12 cellular contexts compared by ENCODE assay signal in genomic region chrX:154544885-154545284, GRCh38. TPM values are rescaled to one million over a fixed set of nuclear protein-coding genes. Genes with fewer than 3 reads are reported as not detected.
DNase-seq lines count a peak whose midpoint lies in the region; ATAC-seq and TF ChIP-seq lines count a peak whose summit lies in the region.
"Had no signal": no experiment of that assay in that cellular context is flagged by ENCODE, and none has a peak within 500 bp of the region (broad histone marks: within the 10 kb centered on the region; RNA-seq: fewer than 3 reads in every experiment).

No MANE protein-coding gene starts in this region.

- H3K4me3 Mint-ChIP-seq in activated CD4-positive, alpha-beta T cell treated with anti-CD3 and anti-CD28 coated beads, Interleukin-2, amount 10 ng/mL, durations not matched to agents 7 days and 5 days, result no peak overlapping the region
- H3K4me3 Mint-ChIP-seq in chondrocyte (ENCODE audit: unreplicated experiment), result peak overlapping the region; percentile 10
- peak overlapping the region; percentile 99 for H3K4me3 Mint-ChIP-seq in stimulated activated effector memory CD8-positive, alpha-beta T cell treated with anti-CD3 and anti-CD28 coated beads, Interleukin-12 subunit alpha, Interleukin-12 subunit beta, amount 100 ng/mL, for 72 hours

- POLR2A ChIA-PET in activated CD4-positive, alpha-beta T cell treated with anti-CD3 and anti-CD28 coated beads, Interleukin-2, amount 10 ng/mL, durations not matched to agents 7 days and 5 days (lab: Charles Lee), result interaction anchor here (0.6 kb wide), 1 partner anchor 32 kb away, joined by 3 read pairs; no protein-coding TSS in a partner anchor
- POLR2A ChIA-PET in OCI-LY7 (lab: Charles Lee), result interaction anchor here (0.6 kb wide), 1 partner anchor 29 kb away, joined by 4 read pairs; the partner anchor contains the start of gene FAM3A

- DNase-seq in activated CD4-positive, alpha-beta T cell treated with anti-CD3 and anti-CD28 coated beads, Interleukin-2, amount 10 ng/mL, durations not matched to agents 7 days and 5 days, result no peak
- DNase-seq in activated CD4-positive, alpha-beta T cell treated with anti-CD3 and anti-CD28 coated beads for 4 hours, result no peak
- DNase-seq in OCI-LY7 (ENCODE audit: low spot score) (no peak), chondrocyte (ENCODE audit: low spot score) (no peak), sigmoid colon (no peak), AG20443 (ENCODE audit: low spot score) (no peak)
- no peak for DNase-seq in stimulated activated effector memory CD8-positive, alpha-beta T cell treated with anti-CD3 and anti-CD28 coated beads, Interleukin-12 subunit alpha, Interleukin-12 subunit beta, amount 100 ng/mL, for 72 hours (ENCODE audit: low spot score in 2 of 2)
- DNase-seq: esophagus squamous epithelium, NCI-H446 had no signal

- H3K4me1 ChIP-seq in OCI-LY7 (ENCODE audit: insufficient read depth, low read length, poor library complexity, severe bottlenecking) (peaks cover 16% of the 10 kb centered on the region), sigmoid colon (peaks cover 0 to 29% (median 21%) of the 10 kb centered on the region in 4 donors)

- no peak overlapping the region for H3K27ac ChIP-seq in OCI-LY7 (ENCODE audit: low read depth, low read length, poor library complexity, severe bottlenecking)
- H3K27ac ChIP-seq in sigmoid colon, result no peak overlapping the region
- H3K27ac ChIP-seq: right atrium auricular region had no signal

- no peaks in the 10 kb centered on the region for H3K27me3 ChIP-seq in sigmoid colon
- H3K27me3 ChIP-seq: esophagus squamous epithelium, right atrium auricular region had no signal

- H3K4me3 ChIP-seq in OCI-LY7 (ENCODE audit: low read depth, low read length, poor library complexity, severe bottlenecking) (no peak overlapping the region), sigmoid colon (no peak overlapping the region)
- H3K4me3 ChIP-seq: esophagus squamous epithelium, right atrium auricular region had no signal

- peaks cover 36% of the 10 kb centered on the region for H3K4me1 Mint-ChIP-seq in activated CD4-positive, alpha-beta T cell treated with anti-CD3 and anti-CD28 coated beads, Interleukin-2, amount 10 ng/mL, durations not matched to agents 7 days and 5 days
- peaks cover 53% of the 10 kb centered on the region for H3K4me1 Mint-ChIP-seq in chondrocyte (ENCODE audit: low read depth)
- H3K4me1 Mint-ChIP-seq in stimulated activated effector memory CD8-positive, alpha-beta T cell treated with anti-CD3 and anti-CD28 coated beads, Interleukin-12 subunit alpha, Interleukin-12 subunit beta, amount 100 ng/mL, for 72 hours, result peaks cover 42% of the 10 kb centered on the region

- H3K9me2 ChIP-seq in OCI-LY7 (ENCODE audit: insufficient read depth, low read length), result no peaks in the 10 kb centered on the region

- H3K36me3 Mint-ChIP-seq in activated CD4-positive, alpha-beta T cell treated with anti-CD3 and anti-CD28 coated beads, Interleukin-2, amount 10 ng/mL, durations not matched to agents 7 days and 5 days (ENCODE audit: low read depth), result peaks cover 19% of the 10 kb centered on the region
- H3K36me3 Mint-ChIP-seq in chondrocyte (ENCODE audit: low read depth), result peaks cover 2% of the 10 kb centered on the region
- peaks cover 80% of the 10 kb centered on the region for H3K36me3 Mint-ChIP-seq in stimulated activated effector memory CD8-positive, alpha-beta T cell treated with anti-CD3 and anti-CD28 coated beads, Interleukin-12 subunit alpha, Interleukin-12 subunit beta, amount 100 ng/mL, for 72 hours

- no peak overlapping the region for H2AFZ ChIP-seq in OCI-LY7 (ENCODE audit: low read length)

- H3K9me3 ChIP-seq in OCI-LY7 (ENCODE audit: low read length) (no peaks in the 10 kb centered on the region), sigmoid colon (no peaks in the 10 kb centered on the region)
- H3K9me3 ChIP-seq: esophagus squamous epithelium, right atrium auricular region had no signal

- H3K79me2 ChIP-seq in OCI-LY7 (ENCODE audit: insufficient read depth, low read depth, low read length), result peaks cover 31% of the 10 kb centered on the region

- WGBS in sigmoid colon, 2 donors, result 87 to 88% methylated on average over 7 of the region's 7 CpGs

- no peak for TF ChIP-seq POLR2A in sigmoid colon (IDR thresholded peaks at IDR 0.05)

- H3K27me3 Mint-ChIP-seq in activated CD4-positive, alpha-beta T cell treated with anti-CD3 and anti-CD28 coated beads, Interleukin-2, amount 10 ng/mL, durations not matched to agents 7 days and 5 days, result no peaks in the 10 kb centered on the region
- no peaks in the 10 kb centered on the region for H3K27me3 Mint-ChIP-seq in chondrocyte (ENCODE audit: low read depth)

- intact Hi-C loops in OCI-LY7 (cut with micrococcal nuclease; ENCODE audit: unreplicated experiment), result no loop called here
- intact Hi-C loops in sigmoid colon (cut with DNase I), result no loop called here

- TF ChIP-seq EP300 in sigmoid colon (IDR thresholded peaks at IDR 0.05), result no peak

- CTCF ChIA-PET in activated CD4-positive, alpha-beta T cell treated with anti-CD3 and anti-CD28 coated beads, Interleukin-2, amount 10 ng/mL, durations not matched to agents 7 days and 5 days (lab: Charles Lee), result no interaction called here
- CTCF ChIA-PET in OCI-LY7 (lab: Charles Lee; ENCODE audit: unreplicated experiment), result no interaction called here

- H3K9me3 Mint-ChIP-seq in activated CD4-positive, alpha-beta T cell treated with anti-CD3 and anti-CD28 coated beads, Interleukin-2, amount 10 ng/mL, durations not matched to agents 7 days and 5 days, result no peaks in the 10 kb centered on the region
- peaks cover 5% of the 10 kb centered on the region for H3K9me3 Mint-ChIP-seq in chondrocyte (ENCODE audit: low read depth)
- no peaks in the 10 kb centered on the region for H3K9me3 Mint-ChIP-seq in stimulated activated effector memory CD8-positive, alpha-beta T cell treated with anti-CD3 and anti-CD28 coated beads, Interleukin-12 subunit alpha, Interleukin-12 subunit beta, amount 100 ng/mL, for 72 hours

- TF ChIP-seq CTCF in OCI-LY7 (conservative IDR thresholded peaks at IDR 0.05; ENCODE audit: low read length), result no peak
- no peak for TF ChIP-seq CTCF in chondrocyte (IDR thresholded peaks at IDR 0.05)
- no peak for TF ChIP-seq CTCF in sigmoid colon (IDR thresholded peaks at IDR 0.05)

- TSS peak; percentile 79 for BruUV-seq in OCI-LY7 (replicated peaks; lab: Mats Ljungman, UMichigan)

- H3K36me3 ChIP-seq in OCI-LY7 (ENCODE audit: insufficient read depth, low read length) (peaks cover 21% of the 10 kb centered on the region), sigmoid colon (no peaks in the 10 kb centered on the region)
- H3K36me3 ChIP-seq: right atrium auricular region had no signal

- no peak for ATAC-seq in stimulated activated effector memory CD8-positive, alpha-beta T cell treated with anti-CD3 and anti-CD28 coated beads, Interleukin-12 subunit alpha, Interleukin-12 subunit beta, amount 100 ng/mL, for 72 hours
- ATAC-seq in HG02763 (IDR thresholded peaks at IDR 0.05; ENCODE audit: unreplicated experiment), result no peak

- no peak overlapping the region for H3K4me2 ChIP-seq in OCI-LY7 (ENCODE audit: low read length)

- H4K20me1 ChIP-seq in OCI-LY7 (ENCODE audit: insufficient read depth, low read length), result no peaks in the 10 kb centered on the region

- H3K27ac Mint-ChIP-seq in activated CD4-positive, alpha-beta T cell treated with anti-CD3 and anti-CD28 coated beads, Interleukin-2, amount 10 ng/mL, durations not matched to agents 7 days and 5 days, result peak overlapping the region; percentile 46
- no peak overlapping the region for H3K27ac Mint-ChIP-seq in chondrocyte (ENCODE audit: unreplicated experiment)
- H3K27ac Mint-ChIP-seq in stimulated activated effector memory CD8-positive, alpha-beta T cell treated with anti-CD3 and anti-CD28 coated beads, Interleukin-12 subunit alpha, Interleukin-12 subunit beta, amount 100 ng/mL, for 72 hours, result no peak overlapping the region

RNA-seq across cellular contexts. Expression of gene G6PD, which starts 1.8 kb away (rescaled TPM):
- 10 to 100 TPM; 64.7 to 69.4 TPM for total RNA-seq in activated CD4-positive, alpha-beta T cell treated with anti-CD3 and anti-CD28 coated beads, Interleukin-2, amount 10 ng/mL, durations not matched to agents 7 days and 5 days
- 21.6 and 26.1 TPM in 2 replicates for total RNA-seq in OCI-LY7 (2014; rRNA removed; shearing (Covaris generic))
- total RNA-seq in OCI-LY7 (2022), result 40.9 and 47.1 TPM in 2 replicates
- total RNA-seq in chondrocyte, result 63.9 to 165 TPM (median 67.6 TPM) in 3 replicates
- 10 to 100 TPM; 15.0 to 32.1 (median 19.8) TPM for total RNA-seq in sigmoid colon
- polyA plus RNA-seq in sigmoid colon, result 10 to 100 TPM in 2 of 3 donors, 1 to 10 TPM in 1; 9.0 to 34.6 (median 17.8) TPM

RNA-seq across cellular contexts. Expression of gene IKBKG, which starts 2.5 kb away (rescaled TPM):
- 10 to 100 TPM; 41.5 to 46.0 TPM for total RNA-seq in activated CD4-positive, alpha-beta T cell treated with anti-CD3 and anti-CD28 coated beads, Interleukin-2, amount 10 ng/mL, durations not matched to agents 7 days and 5 days
- total RNA-seq in OCI-LY7 (2014; rRNA removed; shearing (Covaris generic)), result 9.9 and 14.3 TPM in 2 replicates
- total RNA-seq in OCI-LY7 (2022) (31.6 and 34.4 TPM in 2 replicates), chondrocyte (21.6 to 28.3 TPM (median 22.4 TPM) in 3 replicates), sigmoid colon (10 to 100 TPM in 3 of 4 donors, 1 to 10 TPM in 1; 9.2 to 27.4 (median 13.3) TPM)
- 10 to 100 TPM; 13.2 to 28.9 (median 17.8) TPM for polyA plus RNA-seq in sigmoid colon

RNA-seq across cellular contexts. Expression of gene FAM3A, which starts 28.9 kb away (rescaled TPM):
- total RNA-seq in activated CD4-positive, alpha-beta T cell treated with anti-CD3 and anti-CD28 coated beads, Interleukin-2, amount 10 ng/mL, durations not matched to agents 7 days and 5 days, result 10 to 100 TPM; 34.4 to 38.6 TPM
- 15.3 and 16.4 TPM in 2 replicates for total RNA-seq in OCI-LY7 (2014; rRNA removed; shearing (Covaris generic))
- total RNA-seq in OCI-LY7 (2022) (21.9 and 24.6 TPM in 2 replicates), chondrocyte (35.7 to 38.5 TPM (median 36.5 TPM) in 3 replicates), sigmoid colon (10 to 100 TPM; 30.7 to 49.0 (median 40.6) TPM)
- 10 to 100 TPM; 49.7 to 64.9 (median 57.1) TPM for polyA plus RNA-seq in sigmoid colon

RNA-seq across cellular contexts. Expression of gene CTAG1A, which starts 40.0 kb away (rescaled TPM):
- not detected for total RNA-seq in activated CD4-positive, alpha-beta T cell treated with anti-CD3 and anti-CD28 coated beads, Interleukin-2, amount 10 ng/mL, durations not matched to agents 7 days and 5 days
- 0.36 TPM in 1 of 2 replicates, not detected in the other for total RNA-seq in OCI-LY7 (2014; rRNA removed; shearing (Covaris generic))
- not detected in 2 replicates for total RNA-seq in OCI-LY7 (2022)
- not detected in 3 replicates for total RNA-seq in chondrocyte
- total RNA-seq in sigmoid colon, result under 1 TPM in 1 of 4 donors, not detected in 3; 0.54 TPM
- not detected for polyA plus RNA-seq in sigmoid colon
- total RNA-seq: cerebellum, esophagus squamous epithelium, right atrium auricular region had no signal

RNA-seq across cellular contexts. Expression of gene SLC10A3, which starts 54.5 kb away (rescaled TPM):
- total RNA-seq in activated CD4-positive, alpha-beta T cell treated with anti-CD3 and anti-CD28 coated beads, Interleukin-2, amount 10 ng/mL, durations not matched to agents 7 days and 5 days, result 10 to 100 TPM; 21.7 to 26.0 TPM
- total RNA-seq in OCI-LY7 (2014; rRNA removed; shearing (Covaris generic)), result 12.4 and 14.1 TPM in 2 replicates
- 12.7 and 15.6 TPM in 2 replicates for total RNA-seq in OCI-LY7 (2022)
- 26.8 to 28.9 TPM (median 28.9 TPM) in 3 replicates for total RNA-seq in chondrocyte
- total RNA-seq in sigmoid colon, result 10 to 100 TPM; 17.5 to 28.8 (median 20.7) TPM
- 10 to 100 TPM; 12.9 to 22.6 (median 18.0) TPM for polyA plus RNA-seq in sigmoid colon
